23 cellular contexts compared by ENCODE assay signal in the genomic region with DNA sequence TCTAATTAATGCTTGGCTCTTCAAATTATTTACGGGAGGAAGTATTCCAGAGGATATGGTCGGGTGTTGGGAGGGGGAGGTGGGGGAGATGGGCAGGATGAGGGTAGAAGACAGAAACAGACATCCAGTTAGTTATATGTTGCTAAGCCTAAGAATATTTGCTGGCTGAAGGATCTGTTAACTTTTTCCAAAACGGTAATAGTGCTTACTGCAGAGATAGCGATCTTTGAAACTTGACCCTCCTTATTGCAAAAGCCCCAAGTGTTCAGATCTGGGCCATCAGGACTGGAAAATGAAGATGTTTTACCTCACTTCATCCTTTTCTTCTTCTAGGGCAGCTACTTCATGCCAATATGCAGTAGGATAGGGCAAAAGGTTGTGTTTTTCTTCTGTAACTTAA. TPM values are rescaled to one million over a fixed set of nuclear protein-coding genes. Genes with fewer than 3 reads are reported as not detected.
DNase-seq lines count a peak whose midpoint lies in the region; ATAC-seq, FAIRE-seq and TF ChIP-seq lines count a peak whose summit lies in the region.
"Had no signal": no experiment of that assay in that cellular context is flagged by ENCODE, and none has a peak within 500 bp of the region (broad histone marks: within the 10 kb centered on the region; RNA-seq: fewer than 3 reads in every experiment).

No MANE protein-coding gene starts in this region.

- no peak overlapping the region for H3K4ac ChIP-seq in trophoblast cell (ENCODE audit: low read depth, low read length)

- H3K79me2 ChIP-seq in trophoblast cell (ENCODE audit: control insufficient read depth, insufficient read depth, low read length, poor library complexity) = no peaks in the 10 kb centered on the region

- H2AK5ac ChIP-seq in trophoblast cell (ENCODE audit: low read length) = no peak overlapping the region

- no peak overlapping the region for H2BK5ac ChIP-seq in trophoblast cell (ENCODE audit: low read depth, low read length, poor library complexity)

- 50% methylated on average over 4 of the region's 4 CpGs for WGBS in esophagus muscularis mucosa
- no CpG with 5 or more reads among the region's 4 CpGs for WGBS in trophoblast cell (ENCODE audit: extremely low coverage, insufficient coverage, insufficient read length)

- H2BK12ac ChIP-seq in trophoblast cell (ENCODE audit: low read length) = no peak overlapping the region

- H2BK120ac ChIP-seq in trophoblast cell (ENCODE audit: insufficient read depth, low read length, poor library complexity) = no peak overlapping the region

- H4K12ac ChIP-seq in trophoblast cell (ENCODE audit: low read depth, low read length) = no peak overlapping the region

- H3K18ac ChIP-seq in trophoblast cell (ENCODE audit: low read length) = no peak overlapping the region

- H3K27me3 ChIP-seq in esophagus muscularis mucosa (no peaks in the 10 kb centered on the region), trophoblast cell (ENCODE audit: insufficient read depth, low read length) (no peaks in the 10 kb centered on the region)
- H3K27me3 ChIP-seq: BLaER1, heart left ventricle, uterus had no signal

- H3K27ac ChIP-seq in esophagus muscularis mucosa (replicated peaks in 1 of 4) (peak overlapping the region in 3 of 4 donors; percentile 32 to 92 (median 91)), trophoblast cell (ENCODE audit: low read depth, low read length) (peak overlapping the region; percentile 90)
- H3K27ac ChIP-seq: BLaER1, heart left ventricle, uterus had no signal

- H4K91ac ChIP-seq in trophoblast cell (ENCODE audit: low read depth, low read length) = no peak overlapping the region

- H3K14ac ChIP-seq in trophoblast cell (ENCODE audit: low read length) = no peak overlapping the region

- no peak for ATAC-seq in GM18858 (IDR thresholded peaks at IDR 0.05; ENCODE audit: unreplicated experiment)
- ATAC-seq: HCT116, heart left ventricle had no signal

- no peak for TF ChIP-seq EP300 in esophagus muscularis mucosa (IDR thresholded peaks at IDR 0.05)

- H3K4me1 ChIP-seq in esophagus muscularis mucosa (peaks cover 23 to 86% (median 80%) of the 10 kb centered on the region in 4 donors), trophoblast cell (ENCODE audit: control insufficient read depth in 1 of 2, insufficient read depth in 2 of 2, low read length in 2 of 2) (peaks cover 23% of the 10 kb centered on the region in 2 experiments)
- H3K4me1 ChIP-seq: uterus had no signal

- DNase-seq in ELR (ENCODE audit: low read depth) (peak; percentile 47), RPMI7951 (ENCODE audit: low read depth) (peak; percentile 72), esophagus muscularis mucosa (ENCODE audit: extremely low spot score) (no peak), trophoblast cell (peak; percentile 56 to 84), RCC 7860 (ENCODE audit: low spot score) (no peak), NCI-H2107 (lab: John Stamatoyannopoulos, UW) (no peak), NAMALWA (ENCODE audit: low spot score) (no peak)
- DNase-seq: activated CD4-positive, alpha-beta T cell treated with anti-CD3 and anti-CD28 coated beads, Interleukin-2, amount 10 ng/mL, durations not matched to agents 24 days and 14 days; activated naive CD8-positive, alpha-beta T cell treated with anti-CD3 and anti-CD28 coated beads for 36 hours; activated T-cell treated with anti-CD3 and anti-CD28 coated beads, Interleukin-2, amount 50 U/mL, for 1 hour; central memory CD4-positive, alpha-beta T cell; DMS53; heart left ventricle; KG1; kidney glomerular epithelial cell; NCI-H1694 treated with DMSO at 0.1 percent for 48 hours; NCI-H82; Right ventricle myocardium superior; stimulated activated naive CD4-positive, alpha-beta T cell treated with Interleukin-2 at 50 U/mL for 16 hours; uterus had no signal

- no peak overlapping the region for H2AFZ ChIP-seq in trophoblast cell (ENCODE audit: insufficient read depth, low read length, poor library complexity)

- H3K79me1 ChIP-seq in trophoblast cell (ENCODE audit: low read length) = peaks cover 17% of the 10 kb centered on the region

- no peak for TF ChIP-seq POLR2A in esophagus muscularis mucosa (IDR thresholded peaks at IDR 0.05; ENCODE audit: low read depth)

- no peak overlapping the region for H4K8ac ChIP-seq in trophoblast cell (ENCODE audit: low read depth, low read length)

- no peak for FAIRE-seq in RCC 7860 (lab: Jason Lieb, UNC)

- TF ChIP-seq CTCF in esophagus muscularis mucosa (IDR thresholded peaks at IDR 0.05) = no peak

- no peaks in the 10 kb centered on the region for H3K36me3 ChIP-seq in esophagus muscularis mucosa
- H3K36me3 ChIP-seq in trophoblast cell (ENCODE audit: control insufficient read depth in 1 of 2, insufficient read depth in 2 of 2, low read length in 2 of 2) = no peaks in the 10 kb centered on the region
- H3K36me3 ChIP-seq: BLaER1, heart left ventricle, uterus had no signal

- no peak overlapping the region for H3K9ac ChIP-seq in trophoblast cell (ENCODE audit: low read length)
- H3K9ac ChIP-seq: BLaER1 had no signal

- H3K4me2 ChIP-seq in trophoblast cell (ENCODE audit: low read length) = no peak overlapping the region
- H3K4me2 ChIP-seq: BLaER1 had no signal

- intact Hi-C loops in esophagus muscularis mucosa (cut with DNase I) = no loop called here

- H3K4me3 ChIP-seq in esophagus muscularis mucosa = no peak overlapping the region
- H3K4me3 ChIP-seq in trophoblast cell (ENCODE audit: low read depth, low read length) = no peak overlapping the region
- H3K4me3 ChIP-seq: BLaER1, heart left ventricle, uterus had no signal

- H3K9me3 ChIP-seq in esophagus muscularis mucosa (no peaks in the 10 kb centered on the region), trophoblast cell (ENCODE audit: insufficient read depth, low read depth, low read length) (no peaks in the 10 kb centered on the region)
- H3K9me3 ChIP-seq: BLaER1, heart left ventricle, uterus had no signal

- no peak overlapping the region for H3K23ac ChIP-seq in trophoblast cell (ENCODE audit: low read length)

RNA-seq across cellular contexts. Expression of gene MMD, which starts 27.0 kb away (rescaled TPM):
- 59.8 and 73.4 TPM in 2 replicates for total RNA-seq in RPMI7951 (2014; rRNA removed; shearing (Covaris generic))
- 10 to 100 TPM; 28.5 to 43.9 (median 32.4) TPM for total RNA-seq in esophagus muscularis mucosa
- 52.1 and 57.7 TPM in 2 replicates for polyA plus RNA-seq in trophoblast cell (2013)

Comparison
In these comparisons a context has a peak if more than half of its experiments do, and no peak if none do; other contexts are left out.
1. DNase-seq: peak in ELR (single experiment), RPMI7951 (single experiment) and trophoblast cell (2 of 2); none in esophagus muscularis mucosa (single experiment), RCC 7860 (single experiment), NCI-H2107 (single experiment) and NAMALWA (single experiment).